ENCODE assay signal across 9 cellular contexts in the genomic region with DNA sequence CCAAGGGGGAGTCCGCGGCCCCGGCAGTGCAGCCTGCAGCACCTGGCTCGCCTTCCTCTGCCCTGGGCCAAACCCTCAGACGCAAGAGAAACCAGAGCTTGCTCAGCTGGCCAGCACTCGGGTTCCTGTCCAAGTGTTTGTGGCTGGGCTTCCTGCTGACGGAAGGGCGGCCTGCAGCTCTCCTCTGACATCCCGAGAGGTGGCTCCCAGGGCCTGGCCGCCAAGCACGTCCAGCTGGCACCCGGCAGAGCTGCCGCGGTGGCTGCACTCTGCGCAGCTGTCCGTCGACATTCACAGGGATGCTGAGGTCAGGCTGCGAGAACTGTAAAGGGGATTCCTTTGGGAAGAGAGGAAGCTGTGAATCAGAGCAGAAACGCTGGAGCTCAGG.
DNase-seq lines count a peak whose midpoint lies in the region; ATAC-seq and TF ChIP-seq lines count a peak whose summit lies in the region.
"Had no signal": no experiment of that assay in that cellular context is flagged by ENCODE, and none has a peak within 500 bp of the region (broad histone marks: within the 10 kb centered on the region; RNA-seq: fewer than 3 reads in every experiment).

No MANE protein-coding gene starts in this region.

- H3K27me3 ChIP-seq in dorsolateral prefrontal cortex (no peaks in the 10 kb centered on the region), mucosa of rectum (ENCODE audit: control insufficient read depth in 2 of 2, insufficient read depth in 2 of 2, low read length in 2 of 2) (no peaks in the 10 kb centered on the region)
- H3K27me3 ChIP-seq: vagina had no signal

- no peak overlapping the region for H3K9ac ChIP-seq in mucosa of rectum (ENCODE audit: low read depth in 1 of 2, low read length in 2 of 2)

- DNase-seq in AG08395 (ENCODE audit: low spot score): peak; percentile 86
- peak; percentile 71 for DNase-seq in NCI-H2029 (lab: John Stamatoyannopoulos, UW)
- DNase-seq in dorsolateral prefrontal cortex: peak in 6 of 10 donors; percentile 45 to 66 (median 60)
- DNase-seq in activated T-helper 1 cell treated with anti-CD3 and anti-CD28 coated beads, Interleukin-12 subunit alpha, Interleukin-12 subunit beta, Interleukin-2, Interleukin-4 antibody, amounts not matched to agents 30 ng/mL and 10 ng/mL and 1 ng/mL, durations not matched to agents 14 hours and 24 hours and 36 hours (ENCODE audit: low spot score): no peak
- DNase-seq in cerebellum (ENCODE audit: low spot score): no peak

- intact Hi-C loops in dorsolateral prefrontal cortex (cut with DNase I): no loop called here
- intact Hi-C loops in activated T-helper 1 cell treated with anti-CD3 and anti-CD28 coated beads, Interleukin-12 subunit alpha, Interleukin-12 subunit beta, Interleukin-2, Interleukin-4 antibody, amounts not matched to agents 30 ng/mL and 10 ng/mL and 1 ng/mL, durations not matched to agents 14 hours and 24 hours and 36 hours (cut with micrococcal nuclease): no loop called here

- TF ChIP-seq CTCF in dorsolateral prefrontal cortex (IDR thresholded peaks at IDR 0.05 in 54 of 56, conservative IDR thresholded peaks at IDR 0.05 in 2 of 56; ENCODE audit: low read depth in 1 of 56, partially characterized antibody in 56 of 56): no peak

- no peaks in the 10 kb centered on the region for H3K36me3 Mint-ChIP-seq in activated T-helper 1 cell treated with anti-CD3 and anti-CD28 coated beads, Interleukin-12 subunit alpha, Interleukin-12 subunit beta, Interleukin-2, Interleukin-4 antibody, amounts not matched to agents 30 ng/mL and 10 ng/mL and 1 ng/mL, durations not matched to agents 14 hours and 24 hours and 36 hours (ENCODE audit: low read depth)

- H3K4me3 ChIP-seq in dorsolateral prefrontal cortex (peak overlapping the region in 39 of 59 donors; percentile 0 to 48 (median 21)), mucosa of rectum (ENCODE audit: low read length in 2 of 2) (peak overlapping the region in 1 of 2 donors; percentile 3)
- H3K4me3 ChIP-seq: vagina had no signal

- H3K9me3 Mint-ChIP-seq in activated T-helper 1 cell treated with anti-CD3 and anti-CD28 coated beads, Interleukin-12 subunit alpha, Interleukin-12 subunit beta, Interleukin-2, Interleukin-4 antibody, amounts not matched to agents 30 ng/mL and 10 ng/mL and 1 ng/mL, durations not matched to agents 14 hours and 24 hours and 36 hours: no peaks in the 10 kb centered on the region

- H3K36me3 ChIP-seq in mucosa of rectum (ENCODE audit: control insufficient read depth in 2 of 2, insufficient read depth in 2 of 2, low read length in 2 of 2): no peaks in the 10 kb centered on the region
- H3K36me3 ChIP-seq: vagina had no signal

- peaks cover 14% of the 10 kb centered on the region for H3K27me3 Mint-ChIP-seq in activated T-helper 1 cell treated with anti-CD3 and anti-CD28 coated beads, Interleukin-12 subunit alpha, Interleukin-12 subunit beta, Interleukin-2, Interleukin-4 antibody, amounts not matched to agents 30 ng/mL and 10 ng/mL and 1 ng/mL, durations not matched to agents 14 hours and 24 hours and 36 hours (ENCODE audit: insufficient read depth)

- H3K27ac Mint-ChIP-seq in activated T-helper 1 cell treated with anti-CD3 and anti-CD28 coated beads, Interleukin-12 subunit alpha, Interleukin-12 subunit beta, Interleukin-2, Interleukin-4 antibody, amounts not matched to agents 30 ng/mL and 10 ng/mL and 1 ng/mL, durations not matched to agents 14 hours and 24 hours and 36 hours: no peak overlapping the region

- H3K4me3 Mint-ChIP-seq in activated T-helper 1 cell treated with anti-CD3 and anti-CD28 coated beads, Interleukin-12 subunit alpha, Interleukin-12 subunit beta, Interleukin-2, Interleukin-4 antibody, amounts not matched to agents 30 ng/mL and 10 ng/mL and 1 ng/mL, durations not matched to agents 14 hours and 24 hours and 36 hours: no peak overlapping the region

- peaks cover 10% of the 10 kb centered on the region in 2 donors for H3K4me1 ChIP-seq in mucosa of rectum (ENCODE audit: control insufficient read depth in 2 of 2, insufficient read depth in 2 of 2, low read length in 2 of 2)

- H3K9me3 ChIP-seq in mucosa of rectum (ENCODE audit: control insufficient read depth in 2 of 2, low read length in 2 of 2): no peaks in the 10 kb centered on the region
- H3K9me3 ChIP-seq: vagina had no signal

- peaks cover 6% of the 10 kb centered on the region for H3K4me1 Mint-ChIP-seq in activated T-helper 1 cell treated with anti-CD3 and anti-CD28 coated beads, Interleukin-12 subunit alpha, Interleukin-12 subunit beta, Interleukin-2, Interleukin-4 antibody, amounts not matched to agents 30 ng/mL and 10 ng/mL and 1 ng/mL, durations not matched to agents 14 hours and 24 hours and 36 hours (ENCODE audit: low read depth)

- ATAC-seq in HG03442 (IDR thresholded peaks at IDR 0.05; ENCODE audit: unreplicated experiment) (no peak), GM21529 (IDR thresholded peaks at IDR 0.05; ENCODE audit: unreplicated experiment) (no peak)

- H3K27ac ChIP-seq in dorsolateral prefrontal cortex (peak overlapping the region in 23 of 59 donors; percentile 4 to 69 (median 42)), mucosa of rectum (ENCODE audit: low read depth in 2 of 2, low read length in 2 of 2) (peak overlapping the region; percentile 12 to 20)
- H3K27ac ChIP-seq: vagina had no signal

Comparison
In these comparisons a context has a peak if more than half of its experiments do, and no peak if none do; other contexts are left out.
1. DNase-seq: peak in AG08395 (single experiment), NCI-H2029 (single experiment) and dorsolateral prefrontal cortex (6 of 10); none in activated T-helper 1 cell treated with anti-CD3 and anti-CD28 coated beads, Interleukin-12 subunit alpha, Interleukin-12 subunit beta, Interleukin-2, Interleukin-4 antibody, amounts not matched to agents 30 ng/mL and 10 ng/mL and 1 ng/mL, durations not matched to agents 14 hours and 24 hours and 36 hours (single experiment) and cerebellum (single experiment).